ENCODE assay signal across 8 cellular contexts in genomic region chr10:81018898-81019890, GRCh38.
DNase-seq lines count a peak whose midpoint lies in the region; ATAC-seq and TF ChIP-seq lines count a peak whose summit lies in the region.

No MANE protein-coding gene starts in this region.

- peaks cover 17% of the 10 kb centered on the region for H3K9me3 ChIP-seq in AG04450 (ENCODE audit: control insufficient read depth, insufficient read depth, low read length)
- H3K9me3 ChIP-seq in GM23248 (ENCODE audit: low read depth): no peaks in the 10 kb centered on the region

- ATAC-seq in stimulated activated naive CD8-positive, alpha-beta T cell treated with anti-CD3 and anti-CD28 coated beads, Interleukin-15, Interleukin-2, amounts not matched to agents 100 U/mL and 50 U/mL, for 24 hours: peak; percentile 69

- WGBS in GM23248 (ENCODE audit: low coverage in 1 of 2, low lambda C conversion rate in 2 of 2, missing lambda C conversion rate in 2 of 2), 2 experiments: 25 to 33% methylated on average over 9 of the region's 9 CpGs

- H3K9me3 Mint-ChIP-seq in activated CD4-positive, alpha-beta memory T cell treated with anti-CD3 and anti-CD28 coated beads for 36 hours: no peaks in the 10 kb centered on the region

- H3K27ac Mint-ChIP-seq in activated CD4-positive, alpha-beta memory T cell treated with anti-CD3 and anti-CD28 coated beads for 36 hours: no peak overlapping the region

- H2AFZ ChIP-seq in GM23248: no peak overlapping the region

- no peaks in the 10 kb centered on the region for H3F3A ChIP-seq in GM23248 (ENCODE audit: insufficient read depth)

- no peaks in the 10 kb centered on the region for H3K36me3 Mint-ChIP-seq in activated CD4-positive, alpha-beta memory T cell treated with anti-CD3 and anti-CD28 coated beads for 36 hours

- H3K4me3 Mint-ChIP-seq in activated CD4-positive, alpha-beta memory T cell treated with anti-CD3 and anti-CD28 coated beads for 36 hours: no peak overlapping the region

- H3K4me1 Mint-ChIP-seq in activated CD4-positive, alpha-beta memory T cell treated with anti-CD3 and anti-CD28 coated beads for 36 hours (ENCODE audit: low read depth): peaks cover 4% of the 10 kb centered on the region

- H3K27ac ChIP-seq in AG04450 (ENCODE audit: low read depth, low read length) (no peak overlapping the region), GM23248 (no peak overlapping the region)

- intact Hi-C loops in activated CD4-positive, alpha-beta memory T cell treated with anti-CD3 and anti-CD28 coated beads for 36 hours (cut with micrococcal nuclease): loop anchor here (1.0 to 10.0 kb wide), 2 partner anchors 320 to 644 kb away; no protein-coding TSS in a partner anchor

- H3K79me2 ChIP-seq in GM23248 (ENCODE audit: insufficient read depth): no peaks in the 10 kb centered on the region

- H3K9me2 ChIP-seq in GM23248 (ENCODE audit: insufficient read depth): no peaks in the 10 kb centered on the region

- no peaks in the 10 kb centered on the region for H3K27me3 ChIP-seq in AG04450 (ENCODE audit: control insufficient read depth, insufficient read depth, low read length)
- H3K27me3 ChIP-seq in GM23248 (replicated peaks; ENCODE audit: insufficient read depth): no peaks in the 10 kb centered on the region

- H3K9ac ChIP-seq in GM23248: no peak overlapping the region

- H3K4me3 ChIP-seq in AG04450 (ENCODE audit: low read depth, low read length) (no peak overlapping the region), GM23248 (no peak overlapping the region)
- no peak overlapping the region for H3K4me3 ChIP-seq in Jurkat, Clone E6-1 (ENCODE audit: low read length)

- POLR2A ChIA-PET in AG04450 (lab: Yijun Ruan, JAX): no interaction called here
- POLR2A ChIA-PET in activated CD4-positive, alpha-beta memory T cell treated with anti-CD3 and anti-CD28 coated beads for 36 hours (lab: Charles Lee): no interaction called here

- H3K4me1 ChIP-seq in GM23248 (ENCODE audit: insufficient read depth): no peaks in the 10 kb centered on the region

- in situ Hi-C loops in G401 (cut with HindIII; ENCODE audit: low sequenced_read_pairs) (no loop called here), GM23248 (cut with MboI) (no loop called here)

- no peaks in the 10 kb centered on the region for H3K36me3 ChIP-seq in GM23248 (ENCODE audit: low read depth)

- DNase-seq in AG04450 (ENCODE audit: low read depth, low spot score) (no peak), G401 (ENCODE audit: low spot score) (peak; percentile 25), GM23248 (peak; percentile 55), SW480 (ENCODE audit: low spot score) (peak; percentile 52), glomerular visceral epithelial cell (ENCODE audit: extremely low spot score) (peak; percentile 41)
- DNase-seq in Jurkat, Clone E6-1 (ENCODE audit: low read depth, low spot score): peak; percentile 40
- no peak for DNase-seq in stimulated activated naive CD8-positive, alpha-beta T cell treated with anti-CD3 and anti-CD28 coated beads, Interleukin-15, Interleukin-2, amounts not matched to agents 100 U/mL and 50 U/mL, for 24 hours
- no peak for DNase-seq in activated CD4-positive, alpha-beta memory T cell treated with anti-CD3 and anti-CD28 coated beads for 36 hours

- CTCF ChIA-PET in AG04450 (lab: Charles Lee): interaction anchor here (1.0 to 1.2 kb wide), 2 partner anchors 15 to 356 kb away, joined by 4 to 5 read pairs; no protein-coding TSS in a partner anchor
- CTCF ChIA-PET in activated CD4-positive, alpha-beta memory T cell treated with anti-CD3 and anti-CD28 coated beads for 36 hours (lab: Charles Lee): interaction anchor here (0.6 to 1.5 kb wide), 8 partner anchors 9 to 575 kb away, joined by 3 to 8 read pairs (median 3); no protein-coding TSS in a partner anchor

- TF ChIP-seq CTCF in AG04450 (IDR thresholded peaks at IDR 0.05; ENCODE audit: low read depth, low read length): peak; percentile 48

- peaks cover under 1% of the 10 kb centered on the region for H3K27me3 Mint-ChIP-seq in activated CD4-positive, alpha-beta memory T cell treated with anti-CD3 and anti-CD28 coated beads for 36 hours

- H3K4me2 ChIP-seq in GM23248 (ENCODE audit: unreplicated experiment): no peak overlapping the region

- no peaks in the 10 kb centered on the region for H4K20me1 ChIP-seq in GM23248 (ENCODE audit: insufficient read depth)

Comparison
In these comparisons a context has a peak if more than half of its experiments do, and no peak if none do; other contexts are left out.
1. DNase-seq: peak in G401 (single experiment), GM23248 (single experiment), Jurkat, Clone E6-1 (single experiment), SW480 (single experiment) and glomerular visceral epithelial cell (single experiment); none in AG04450 (single experiment), stimulated activated naive CD8-positive, alpha-beta T cell treated with anti-CD3 and anti-CD28 coated beads, Interleukin-15, Interleukin-2, amounts not matched to agents 100 U/mL and 50 U/mL, for 24 hours (single experiment) and activated CD4-positive, alpha-beta memory T cell treated with anti-CD3 and anti-CD28 coated beads for 36 hours (single experiment).